1 cellular context compared by ENCODE assay signal in the genomic region with DNA sequence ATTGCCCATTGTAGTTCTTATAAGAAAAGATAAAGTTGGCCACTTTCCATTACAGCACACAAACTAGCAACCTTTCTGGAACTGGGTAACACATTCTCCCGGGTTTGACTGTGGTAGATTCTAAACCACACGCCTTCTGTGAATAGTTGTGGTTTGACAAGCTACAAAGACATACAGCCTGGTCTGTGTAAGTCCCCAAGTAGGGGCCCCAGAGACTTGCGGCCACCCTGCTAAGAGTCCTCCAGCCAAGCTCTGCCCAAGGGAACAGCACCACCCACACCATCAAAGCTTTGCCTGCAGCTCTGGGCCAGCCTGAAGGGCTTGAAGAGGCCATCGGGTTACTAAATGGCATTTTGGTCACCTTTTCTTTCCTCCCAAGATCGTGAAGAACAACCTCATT.
TF ChIP-seq lines count a peak whose summit lies in the region.

No MANE protein-coding gene starts in this region.

TF ChIP-seq in GM12878, 131 proteins besides CTCF, POLR2A, EP300 and RAD21 (continued from another document):
- TF ChIP-seq CEBPZ (IDR thresholded peaks at IDR 0.05; ENCODE audit: low read depth, low read length): no peak
- TF ChIP-seq NBN (IDR thresholded peaks at IDR 0.05): no peak
- 0 out of 2 replicates have a peak, but pooled peaks have one; percentile 5 for TF ChIP-seq YY1 (IDR thresholded peaks at IDR 0.05; ENCODE audit: low read depth, low read length)
- no peak for TF ChIP-seq POLR2AphosphoS5 (IDR thresholded peaks at IDR 0.05; ENCODE audit: low read length)
- TF ChIP-seq GABPA (IDR thresholded peaks at IDR 0.05; ENCODE audit: low read depth): 0 out of 2 replicates have a peak, but pooled peaks have one; percentile 33
- peak; percentile 85 for TF ChIP-seq NFIC (IDR thresholded peaks at IDR 0.05; ENCODE audit: low read depth, low read length)
- peak; percentile 50; the same call in 1 of the 2 replicates for TF ChIP-seq TBL1XR1 (IDR thresholded peaks at IDR 0.05; ENCODE audit: low read depth, low read length)
- peak; percentile 77 for TF ChIP-seq MEF2A (IDR thresholded peaks at IDR 0.05; ENCODE audit: insufficient read depth, low read depth, low read length)
- TF ChIP-seq CREM (IDR thresholded peaks at IDR 0.05; ENCODE audit: low read depth): peak; percentile 51
- TF ChIP-seq BCLAF1 (IDR thresholded peaks at IDR 0.05): no peak
- no peak for TF ChIP-seq ZNF384 (IDR thresholded peaks at IDR 0.05; ENCODE audit: borderline replicate concordance, low read depth, low read length)
- peak; percentile 53; the same call in 1 of the 2 replicates for TF ChIP-seq IKZF1 (conservative IDR thresholded peaks at IDR 0.05)
- no peak for TF ChIP-seq SMAD1 (IDR thresholded peaks at IDR 0.05; ENCODE audit: low read depth, partially characterized antibody)
- no peak for TF ChIP-seq ATF3 (IDR thresholded peaks at IDR 0.05; ENCODE audit: borderline replicate concordance, extremely low read depth, low read depth, low read length)
- peak; percentile 84; the same call in 1 of the 2 replicates for TF ChIP-seq MLLT1 (IDR thresholded peaks at IDR 0.05)
- no peak for TF ChIP-seq KLF5 (IDR thresholded peaks at IDR 0.05; ENCODE audit: partially characterized antibody)
- TF ChIP-seq HDAC6 (IDR thresholded peaks at IDR 0.05; ENCODE audit: unreplicated experiment): no peak
- no peak for TF ChIP-seq E2F4 (IDR thresholded peaks at IDR 0.05; ENCODE audit: low read depth, low read length)
- no peak for TF ChIP-seq NKRF (conservative IDR thresholded peaks at IDR 0.05)
- TF ChIP-seq CBX5 (IDR thresholded peaks at IDR 0.05; ENCODE audit: low read depth): peak; percentile 80; the same call in 1 of the 2 replicates
- TF ChIP-seq CHD2 (IDR thresholded peaks at IDR 0.05; ENCODE audit: borderline replicate concordance, low read depth, low read length): 0 out of 2 replicates have a peak, but pooled peaks have one; percentile 15
- TF ChIP-seq BCL11A (IDR thresholded peaks at IDR 0.05; ENCODE audit: low read depth, low read length): peak; percentile 80
- TF ChIP-seq REST (IDR thresholded peaks at IDR 0.05; ENCODE audit: low read depth, low read length): no peak
- TF ChIP-seq ZSCAN29 (IDR thresholded peaks at IDR 0.05): no peak
- peak; percentile 66; the same call in 1 of the 2 replicates for TF ChIP-seq EED (IDR thresholded peaks at IDR 0.05; ENCODE audit: low read depth)
- no peak for TF ChIP-seq CBX3 (IDR thresholded peaks at IDR 0.05; ENCODE audit: borderline replicate concordance, low read depth)
- 0 out of 2 replicates have a peak, but pooled peaks have one; percentile 17 for TF ChIP-seq CREB1 (IDR thresholded peaks at IDR 0.05; ENCODE audit: low read depth)
- no peak for TF ChIP-seq TAF1 (IDR thresholded peaks at IDR 0.05; ENCODE audit: borderline replicate concordance, low read depth, low read length)
- no peak for TF ChIP-seq POLR2AphosphoS2 (IDR thresholded peaks at IDR 0.05; ENCODE audit: low read depth, low read length)
